ENCODE assay signal across 37 cellular contexts in genomic region chr9:98702340-98702739, GRCh38. TPM values are rescaled to one million over a fixed set of nuclear protein-coding genes. Genes with fewer than 3 reads are reported as not detected.
"Had no signal": no experiment of that assay in that cellular context is flagged by ENCODE, and none has a peak within 500 bp of the region (broad histone marks: within the 10 kb centered on the region; RNA-seq: fewer than 3 reads in every experiment).

No MANE protein-coding gene starts in this region.

- H3K4me3 Mint-ChIP-seq: activated B cell treated with CpG ODN at 0.5 μM for 24 hours; activated CD4-positive, alpha-beta memory T cell treated with anti-CD3 and anti-CD28 coated beads for 36 hours; activated CD4-positive, alpha-beta T cell treated with anti-CD3 and anti-CD28 coated beads, Interleukin-2, amount 10 ng/mL, durations not matched to agents 24 days and 14 days; activated CD8-positive, alpha-beta T cell treated with anti-CD3 and anti-CD28 coated beads for 36 hours; activated naive CD4-positive, alpha-beta T cell treated with anti-CD3 and anti-CD28 coated beads, Interleukin-2, amount 10 ng/mL, durations not matched to agents 7 days and 5 days; activated naive CD4-positive, alpha-beta T cell treated with anti-CD3 and anti-CD28 coated beads, Interleukin-2, amount 50 U/mL, for 24 hours; activated naive CD8-positive, alpha-beta T cell; activated naive CD8-positive, alpha-beta T cell treated with anti-CD3 and anti-CD28 coated beads, Interleukin-2, amount 10 ng/mL, durations not matched to agents 7 days and 5 days; activated naive CD8-positive, alpha-beta T cell treated with anti-CD3 and anti-CD28 coated beads, Interleukin-2, amount 50 U/mL, for 24 hours; activated T-cell treated with anti-CD3 and anti-CD28 coated beads, Interleukin-2, amount 50 U/mL, for 4 hours; activated T-cell treated with anti-CD3 and anti-CD28 coated beads, Interleukin-2, amount 50 U/mL, for 72 hours; brain; central memory CD8-positive, alpha-beta T cell; T-helper 1 cell treated with Interleukin-12 subunit alpha and Interleukin-12 subunit beta and Interleukin-4 antibody, amounts not matched to agents 30 μg/mL and 1 μg/mL, for 36 hours; T-helper 2 cell treated with Interferon-gamma antibody and Interleukin-4, amounts not matched to agents 5 μg/mL and 100 μg/mL, for 36 hours had no signal

- H3K4me1 Mint-ChIP-seq: activated CD4-positive, alpha-beta T cell treated with anti-CD3 and anti-CD28 coated beads, Interleukin-2, amount 10 ng/mL, durations not matched to agents 24 days and 14 days; activated naive CD4-positive, alpha-beta T cell treated with anti-CD3 and anti-CD28 coated beads, Interleukin-2, amount 10 ng/mL, durations not matched to agents 7 days and 5 days; activated naive CD4-positive, alpha-beta T cell treated with anti-CD3 and anti-CD28 coated beads, Interleukin-2, amount 50 U/mL, for 24 hours; activated naive CD8-positive, alpha-beta T cell treated with anti-CD3 and anti-CD28 coated beads, Interleukin-2, amount 10 ng/mL, durations not matched to agents 7 days and 5 days; activated naive CD8-positive, alpha-beta T cell treated with anti-CD3 and anti-CD28 coated beads, Interleukin-2, amount 50 U/mL, for 24 hours had no signal

- FAIRE-seq: TTC549 had no signal

- H3K4me3 ChIP-seq: ascending aorta, cardiac muscle cell had no signal

- ATAC-seq: activated CD8-positive, alpha-beta T cell treated with anti-CD3 and anti-CD28 coated beads for 36 hours; activated naive CD8-positive, alpha-beta T cell treated with anti-CD3 and anti-CD28 coated beads, Interleukin-2, amount 50 U/mL, for 24 hours; activated T-cell treated with anti-CD3 and anti-CD28 coated beads, Interleukin-2, amount 50 U/mL, for 4 hours; activated T-cell treated with anti-CD3 and anti-CD28 coated beads, Interleukin-2, amount 50 U/mL, for 72 hours had no signal

- H3K36me3 ChIP-seq: ascending aorta, cardiac muscle cell had no signal

- H3K9me3 ChIP-seq: ascending aorta had no signal

- H3K4me1 ChIP-seq: ascending aorta had no signal

- H3K36me3 Mint-ChIP-seq: activated CD4-positive, alpha-beta memory T cell treated with anti-CD3 and anti-CD28 coated beads for 36 hours; activated naive CD4-positive, alpha-beta T cell treated with anti-CD3 and anti-CD28 coated beads, Interleukin-2, amount 10 ng/mL, durations not matched to agents 7 days and 5 days; activated naive CD4-positive, alpha-beta T cell treated with anti-CD3 and anti-CD28 coated beads, Interleukin-2, amount 50 U/mL, for 24 hours; activated naive CD8-positive, alpha-beta T cell; activated naive CD8-positive, alpha-beta T cell treated with anti-CD3 and anti-CD28 coated beads, Interleukin-2, amount 10 ng/mL, durations not matched to agents 7 days and 5 days; brain had no signal

- H3K27ac ChIP-seq: ascending aorta, cardiac muscle cell, VCaP had no signal

- H3K27me3 ChIP-seq: ascending aorta had no signal

- DNase-seq: activated B cell treated with CpG ODN at 0.5 μM for 24 hours; activated CD4-positive, alpha-beta memory T cell treated with anti-CD3 and anti-CD28 coated beads for 36 hours; activated CD4-positive, alpha-beta T cell treated with anti-CD3 and anti-CD28 coated beads for 4 hours; activated CD4-positive, alpha-beta T cell treated with anti-CD3 and anti-CD28 coated beads, Interleukin-2, amount 10 ng/mL, durations not matched to agents 24 days and 14 days; activated CD4-positive, alpha-beta T cell treated with anti-CD3 and anti-CD28 coated beads, Interleukin-2, amount 50 U/mL, for 1 hour; activated CD4-positive, alpha-beta T cell treated with anti-CD3 and anti-CD28 coated beads, Interleukin-2, amount 50 U/mL, for 4 hours; activated CD4-positive, CD25-positive, alpha-beta regulatory T cell treated with anti-CD3 and anti-CD28 coated beads, Interleukin-2, amount 50 U/mL, for 72 hours; activated CD8-positive, alpha-beta memory T cell treated with anti-CD3 and anti-CD28 coated beads, Interleukin-2, amount 50 U/mL, for 4 hours; activated CD8-positive, alpha-beta T cell treated with anti-CD3 and anti-CD28 coated beads for 36 hours; activated effector memory CD4-positive, alpha-beta T cell treated with Interleukin-2 at 50 U/mL for 16 hours; activated gamma-delta T cell; activated naive CD4-positive, alpha-beta T cell treated with anti-CD3 and anti-CD28 coated beads, Interleukin-2, amount 10 ng/mL, durations not matched to agents 7 days and 5 days; activated naive CD4-positive, alpha-beta T cell treated with Interleukin-2 at 50 U/mL for 16 hours; activated naive CD8-positive, alpha-beta T cell treated with anti-CD3 and anti-CD28 coated beads, Interleukin-2, amount 10 ng/mL, durations not matched to agents 7 days and 5 days; activated naive CD8-positive, alpha-beta T cell treated with anti-CD3 and anti-CD28 coated beads, Interleukin-2, amount 50 U/mL, for 24 hours; activated T-cell treated with anti-CD3 and anti-CD28 coated beads for 4 hours; activated T-cell treated with anti-CD3 and anti-CD28 coated beads, Interleukin-2, amount 50 U/mL, for 1 hour; activated T-cell treated with anti-CD3 and anti-CD28 coated beads, Interleukin-2, amount 50 U/mL, for 4 hours; activated T-cell treated with anti-CD3 and anti-CD28 coated beads, Interleukin-2, amount 50 U/mL, for 72 hours; amygdala; anterior cingulate cortex; T-helper 1 cell; T-helper 2 cell; T-helper 9 cell had no signal

- H3K27ac Mint-ChIP-seq: activated B cell treated with CpG ODN at 0.5 μM for 24 hours; activated CD4-positive, alpha-beta memory T cell treated with anti-CD3 and anti-CD28 coated beads for 36 hours; activated CD4-positive, alpha-beta T cell treated with anti-CD3 and anti-CD28 coated beads, Interleukin-2, amount 10 ng/mL, durations not matched to agents 24 days and 14 days; activated CD8-positive, alpha-beta T cell treated with anti-CD3 and anti-CD28 coated beads for 36 hours; activated naive CD4-positive, alpha-beta T cell treated with anti-CD3 and anti-CD28 coated beads, Interleukin-2, amount 10 ng/mL, durations not matched to agents 7 days and 5 days; activated naive CD4-positive, alpha-beta T cell treated with anti-CD3 and anti-CD28 coated beads, Interleukin-2, amount 50 U/mL, for 24 hours; activated naive CD8-positive, alpha-beta T cell; activated naive CD8-positive, alpha-beta T cell treated with anti-CD3 and anti-CD28 coated beads, Interleukin-2, amount 10 ng/mL, durations not matched to agents 7 days and 5 days; activated naive CD8-positive, alpha-beta T cell treated with anti-CD3 and anti-CD28 coated beads, Interleukin-2, amount 50 U/mL, for 24 hours; activated T-cell treated with anti-CD3 and anti-CD28 coated beads, Interleukin-2, amount 50 U/mL, for 72 hours; activated T-helper 2 cell treated with anti-CD3 and anti-CD28 coated beads, Interferon-gamma antibody, Interleukin-2, Interleukin-4, amounts not matched to agents 10 μg/mL and 5 μg/mL and 100 μg/mL, durations not matched to agents 14 hours and 24 hours and 36 hours; brain; T-helper 1 cell treated with Interleukin-12 subunit alpha and Interleukin-12 subunit beta and Interleukin-4 antibody, amounts not matched to agents 30 μg/mL and 1 μg/mL, for 36 hours; T-helper 2 cell treated with Interferon-gamma antibody and Interleukin-4, amounts not matched to agents 5 μg/mL and 100 μg/mL, for 36 hours had no signal

- H3K9me3 Mint-ChIP-seq: activated CD4-positive, alpha-beta T cell treated with anti-CD3 and anti-CD28 coated beads, Interleukin-2, amount 10 ng/mL, durations not matched to agents 24 days and 14 days; activated CD8-positive, alpha-beta T cell treated with anti-CD3 and anti-CD28 coated beads for 36 hours; activated naive CD4-positive, alpha-beta T cell treated with anti-CD3 and anti-CD28 coated beads, Interleukin-2, amount 10 ng/mL, durations not matched to agents 7 days and 5 days; activated naive CD4-positive, alpha-beta T cell treated with anti-CD3 and anti-CD28 coated beads, Interleukin-2, amount 50 U/mL, for 24 hours; activated naive CD8-positive, alpha-beta T cell treated with anti-CD3 and anti-CD28 coated beads, Interleukin-2, amount 10 ng/mL, durations not matched to agents 7 days and 5 days; activated naive CD8-positive, alpha-beta T cell treated with anti-CD3 and anti-CD28 coated beads, Interleukin-2, amount 50 U/mL, for 24 hours; activated T-cell treated with anti-CD3 and anti-CD28 coated beads, Interleukin-2, amount 50 U/mL, for 72 hours; activated T-helper 2 cell treated with anti-CD3 and anti-CD28 coated beads, Interferon-gamma antibody, Interleukin-2, Interleukin-4, amounts not matched to agents 10 μg/mL and 5 μg/mL and 100 μg/mL, durations not matched to agents 14 hours and 24 hours and 36 hours; T-helper 1 cell treated with Interleukin-12 subunit alpha and Interleukin-12 subunit beta and Interleukin-4 antibody, amounts not matched to agents 30 μg/mL and 1 μg/mL, for 36 hours; T-helper 2 cell treated with Interferon-gamma antibody and Interleukin-4, amounts not matched to agents 5 μg/mL and 100 μg/mL, for 36 hours had no signal

RNA-seq across cellular contexts. Expression of gene GABBR2, which starts 6.4 kb away (rescaled TPM):
- total RNA-seq: activated B cell treated with CpG ODN at 0.5 μM for 24 hours; activated CD4-positive, alpha-beta memory T cell treated with anti-CD3 and anti-CD28 coated beads for 36 hours; activated CD4-positive, alpha-beta T cell treated with anti-CD3 and anti-CD28 coated beads, Interleukin-2, amount 10 ng/mL, durations not matched to agents 24 days and 14 days; activated CD8-positive, alpha-beta memory T cell treated with anti-CD3 and anti-CD28 coated beads for 36 hours; activated CD8-positive, alpha-beta T cell treated with anti-CD3 and anti-CD28 coated beads for 36 hours; activated naive CD8-positive, alpha-beta T cell treated with anti-CD3 and anti-CD28 coated beads, Interleukin-2, amount 10 ng/mL, durations not matched to agents 7 days and 5 days; activated T-cell treated with anti-CD3 and anti-CD28 coated beads, Interleukin-2, amount 50 U/mL, for 4 hours; activated T-cell treated with anti-CD3 and anti-CD28 coated beads, Interleukin-2, amount 50 U/mL, for 72 hours; activated T-helper 2 cell treated with anti-CD3 and anti-CD28 coated beads, Interferon-gamma antibody, Interleukin-2, Interleukin-4, amounts not matched to agents 10 μg/mL and 5 μg/mL and 100 μg/mL, durations not matched to agents 14 hours and 24 hours and 36 hours; ascending aorta; bronchial epithelial cell had no signal
- polyA plus RNA-seq: cardiac muscle cell had no signal
